1 cellular context compared by ENCODE assay signal in the genomic region with DNA sequence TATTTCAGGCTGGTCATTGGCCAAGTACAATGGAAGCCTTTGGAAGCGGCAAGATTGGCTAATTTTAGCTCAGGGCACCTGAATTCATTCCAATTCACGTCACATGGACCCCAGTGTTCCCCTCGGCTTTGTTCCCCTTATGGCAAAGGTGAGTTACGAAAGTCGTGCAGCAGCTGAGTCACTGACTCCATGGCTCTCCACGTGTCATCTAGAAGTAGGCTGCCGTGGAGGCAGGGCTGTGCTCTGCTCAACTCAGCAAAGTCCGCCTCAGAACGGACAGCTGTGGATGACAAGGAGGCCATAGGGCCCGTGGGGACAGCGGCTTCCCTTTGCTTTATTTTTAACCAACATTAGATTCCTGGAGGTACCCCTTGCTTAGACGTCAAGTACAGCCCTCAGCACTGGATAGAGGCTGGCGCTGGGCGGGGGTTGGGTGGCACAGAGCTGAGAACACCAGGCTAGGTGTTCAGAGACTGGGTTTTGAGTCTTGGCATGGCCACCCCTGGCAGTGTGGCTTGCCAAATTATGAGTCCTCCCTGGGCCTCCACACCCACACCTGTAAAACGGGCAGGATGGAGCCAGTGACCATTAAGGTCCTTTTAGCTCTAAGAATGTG.
TF ChIP-seq lines count a peak whose summit lies in the region.

No MANE protein-coding gene starts in this region.

TF ChIP-seq in K562, 482 proteins besides CTCF, POLR2A, EP300 and RAD21:
- no peak for TF ChIP-seq ZFP30 (CRISPR knock-in tag; IDR thresholded peaks at IDR 0.05; ENCODE audit: borderline replicate concordance)
- TF ChIP-seq SRF (CRISPR knock-in tag; IDR thresholded peaks at IDR 0.05), result no peak
- TF ChIP-seq, protein P1, sequence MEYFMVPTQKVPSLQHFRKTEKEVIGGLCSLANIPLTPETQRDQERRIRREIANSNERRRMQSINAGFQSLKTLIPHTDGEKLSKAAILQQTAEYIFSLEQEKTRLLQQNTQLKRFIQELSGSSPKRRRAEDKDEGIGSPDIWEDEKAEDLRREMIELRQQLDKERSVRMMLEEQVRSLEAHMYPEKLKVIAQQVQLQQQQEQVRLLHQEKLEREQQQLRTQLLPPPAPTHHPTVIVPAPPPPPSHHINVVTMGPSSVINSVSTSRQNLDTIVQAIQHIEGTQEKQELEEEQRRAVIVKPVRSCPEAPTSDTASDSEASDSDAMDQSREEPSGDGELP (CRISPR knock-in tag; IDR thresholded peaks at IDR 0.05; ENCODE audit: borderline replicate concordance), result 0 out of 2 replicates have a peak, but pooled peaks have one; percentile 19
- TF ChIP-seq, protein P2, sequence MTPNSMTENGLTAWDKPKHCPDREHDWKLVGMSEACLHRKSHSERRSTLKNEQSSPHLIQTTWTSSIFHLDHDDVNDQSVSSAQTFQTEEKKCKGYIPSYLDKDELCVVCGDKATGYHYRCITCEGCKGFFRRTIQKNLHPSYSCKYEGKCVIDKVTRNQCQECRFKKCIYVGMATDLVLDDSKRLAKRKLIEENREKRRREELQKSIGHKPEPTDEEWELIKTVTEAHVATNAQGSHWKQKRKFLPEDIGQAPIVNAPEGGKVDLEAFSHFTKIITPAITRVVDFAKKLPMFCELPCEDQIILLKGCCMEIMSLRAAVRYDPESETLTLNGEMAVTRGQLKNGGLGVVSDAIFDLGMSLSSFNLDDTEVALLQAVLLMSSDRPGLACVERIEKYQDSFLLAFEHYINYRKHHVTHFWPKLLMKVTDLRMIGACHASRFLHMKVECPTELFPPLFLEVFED (CRISPR knock-in tag; conservative IDR thresholded peaks at IDR 0.05), result no peak
- TF ChIP-seq, protein P3, sequence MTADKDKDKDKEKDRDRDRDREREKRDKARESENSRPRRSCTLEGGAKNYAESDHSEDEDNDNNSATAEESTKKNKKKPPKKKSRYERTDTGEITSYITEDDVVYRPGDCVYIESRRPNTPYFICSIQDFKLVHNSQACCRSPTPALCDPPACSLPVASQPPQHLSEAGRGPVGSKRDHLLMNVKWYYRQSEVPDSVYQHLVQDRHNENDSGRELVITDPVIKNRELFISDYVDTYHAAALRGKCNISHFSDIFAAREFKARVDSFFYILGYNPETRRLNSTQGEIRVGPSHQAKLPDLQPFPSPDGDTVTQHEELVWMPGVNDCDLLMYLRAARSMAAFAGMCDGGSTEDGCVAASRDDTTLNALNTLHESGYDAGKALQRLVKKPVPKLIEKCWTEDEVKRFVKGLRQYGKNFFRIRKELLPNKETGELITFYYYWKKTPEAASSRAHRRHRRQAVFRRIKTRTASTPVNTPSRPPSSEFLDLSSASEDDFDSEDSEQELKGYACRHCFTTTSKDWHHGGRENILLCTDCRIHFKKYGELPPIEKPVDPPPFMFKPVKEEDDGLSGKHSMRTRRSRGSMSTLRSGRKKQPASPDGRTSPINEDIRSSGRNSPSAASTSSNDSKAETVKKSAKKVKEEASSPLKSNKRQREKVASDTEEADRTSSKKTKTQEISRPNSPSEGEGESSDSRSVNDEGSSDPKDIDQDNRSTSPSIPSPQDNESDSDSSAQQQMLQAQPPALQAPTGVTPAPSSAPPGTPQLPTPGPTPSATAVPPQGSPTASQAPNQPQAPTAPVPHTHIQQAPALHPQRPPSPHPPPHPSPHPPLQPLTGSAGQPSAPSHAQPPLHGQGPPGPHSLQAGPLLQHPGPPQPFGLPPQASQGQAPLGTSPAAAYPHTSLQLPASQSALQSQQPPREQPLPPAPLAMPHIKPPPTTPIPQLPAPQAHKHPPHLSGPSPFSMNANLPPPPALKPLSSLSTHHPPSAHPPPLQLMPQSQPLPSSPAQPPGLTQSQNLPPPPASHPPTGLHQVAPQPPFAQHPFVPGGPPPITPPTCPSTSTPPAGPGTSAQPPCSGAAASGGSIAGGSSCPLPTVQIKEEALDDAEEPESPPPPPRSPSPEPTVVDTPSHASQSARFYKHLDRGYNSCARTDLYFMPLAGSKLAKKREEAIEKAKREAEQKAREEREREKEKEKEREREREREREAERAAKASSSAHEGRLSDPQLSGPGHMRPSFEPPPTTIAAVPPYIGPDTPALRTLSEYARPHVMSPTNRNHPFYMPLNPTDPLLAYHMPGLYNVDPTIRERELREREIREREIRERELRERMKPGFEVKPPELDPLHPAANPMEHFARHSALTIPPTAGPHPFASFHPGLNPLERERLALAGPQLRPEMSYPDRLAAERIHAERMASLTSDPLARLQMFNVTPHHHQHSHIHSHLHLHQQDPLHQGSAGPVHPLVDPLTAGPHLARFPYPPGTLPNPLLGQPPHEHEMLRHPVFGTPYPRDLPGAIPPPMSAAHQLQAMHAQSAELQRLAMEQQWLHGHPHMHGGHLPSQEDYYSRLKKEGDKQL (CRISPR knock-in tag; IDR thresholded peaks at IDR 0.05; ENCODE audit: borderline replicate concordance), result no peak
- TF ChIP-seq, protein P4, sequence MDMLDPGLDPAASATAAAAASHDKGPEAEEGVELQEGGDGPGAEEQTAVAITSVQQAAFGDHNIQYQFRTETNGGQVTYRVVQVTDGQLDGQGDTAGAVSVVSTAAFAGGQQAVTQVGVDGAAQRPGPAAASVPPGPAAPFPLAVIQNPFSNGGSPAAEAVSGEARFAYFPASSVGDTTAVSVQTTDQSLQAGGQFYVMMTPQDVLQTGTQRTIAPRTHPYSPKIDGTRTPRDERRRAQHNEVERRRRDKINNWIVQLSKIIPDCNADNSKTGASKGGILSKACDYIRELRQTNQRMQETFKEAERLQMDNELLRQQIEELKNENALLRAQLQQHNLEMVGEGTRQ (CRISPR knock-in tag; IDR thresholded peaks at IDR 0.05), result 0 out of 2 replicates have a peak, but pooled peaks have one; percentile 5
- TF ChIP-seq FIP1L1 (IDR thresholded peaks at IDR 0.05; ENCODE audit: low read depth, low read length, poor library complexity, severe bottlenecking), result no peak
- TF ChIP-seq, protein P5, sequence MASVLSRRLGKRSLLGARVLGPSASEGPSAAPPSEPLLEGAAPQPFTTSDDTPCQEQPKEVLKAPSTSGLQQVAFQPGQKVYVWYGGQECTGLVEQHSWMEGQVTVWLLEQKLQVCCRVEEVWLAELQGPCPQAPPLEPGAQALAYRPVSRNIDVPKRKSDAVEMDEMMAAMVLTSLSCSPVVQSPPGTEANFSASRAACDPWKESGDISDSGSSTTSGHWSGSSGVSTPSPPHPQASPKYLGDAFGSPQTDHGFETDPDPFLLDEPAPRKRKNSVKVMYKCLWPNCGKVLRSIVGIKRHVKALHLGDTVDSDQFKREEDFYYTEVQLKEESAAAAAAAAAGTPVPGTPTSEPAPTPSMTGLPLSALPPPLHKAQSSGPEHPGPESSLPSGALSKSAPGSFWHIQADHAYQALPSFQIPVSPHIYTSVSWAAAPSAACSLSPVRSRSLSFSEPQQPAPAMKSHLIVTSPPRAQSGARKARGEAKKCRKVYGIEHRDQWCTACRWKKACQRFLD (CRISPR knock-in tag; IDR thresholded peaks at IDR 0.05), result no peak
- TF ChIP-seq PCBP1 (IDR thresholded peaks at IDR 0.05; ENCODE audit: low read depth, low read length, poor library complexity, severe bottlenecking), result no peak
- TF ChIP-seq ZNF766 (CRISPR knock-in tag; conservative IDR thresholded peaks at IDR 0.05), result no peak
- TF ChIP-seq C11orf30 (IDR thresholded peaks at IDR 0.05; ENCODE audit: low read depth), result no peak
